In the genomic region with DNA sequence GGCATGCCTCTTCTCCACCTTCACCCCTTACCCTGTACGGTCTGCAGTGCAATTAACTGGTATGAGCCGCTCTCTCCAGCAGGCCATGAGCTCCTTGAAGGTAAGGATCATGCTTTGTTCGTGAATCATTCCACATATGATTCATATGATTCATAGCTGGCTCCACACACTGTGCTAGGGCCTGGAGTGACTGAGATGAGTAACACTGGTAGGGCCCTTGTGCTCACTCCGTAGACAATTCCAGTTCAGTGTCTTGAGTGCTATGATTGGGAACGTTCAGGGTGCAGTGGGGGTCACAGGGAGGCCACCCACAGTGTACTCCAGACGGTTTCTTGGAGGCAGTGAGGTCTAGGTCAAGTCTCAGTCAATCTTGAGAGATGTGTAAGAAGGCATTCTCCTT, we compare ENCODE assay signal across 14 cellular contexts.
DNase-seq lines count a peak whose midpoint lies in the region; ATAC-seq, FAIRE-seq and TF ChIP-seq lines count a peak whose summit lies in the region.
"Had no signal": no experiment of that assay in that cellular context is flagged by ENCODE, and none has a peak within 500 bp of the region (broad histone marks: within the 10 kb centered on the region; RNA-seq: fewer than 3 reads in every experiment).

No MANE protein-coding gene starts in this region.

- no peaks in the 10 kb centered on the region for H3K36me3 ChIP-seq in MG63
- H3K36me3 ChIP-seq in bronchial epithelial cell (ENCODE audit: control insufficient read depth, insufficient read depth, low read length) = no peaks in the 10 kb centered on the region
- no peaks in the 10 kb centered on the region for H3K36me3 ChIP-seq in CD8-positive, alpha-beta memory T cell (ENCODE audit: insufficient read depth, low read length)
- H3K36me3 ChIP-seq: ovary, stomach had no signal

- POLR2A ChIA-PET in CD8-positive, alpha-beta memory T cell (lab: Charles Lee) = no interaction called here

- peaks cover 96% of the 10 kb centered on the region for H3K27me3 Mint-ChIP-seq in nephron progenitor cell (ENCODE audit: low read depth, poor library complexity)
- H3K27me3 Mint-ChIP-seq in CD8-positive, alpha-beta memory T cell = peaks cover 6 to 28% of the 10 kb centered on the region in 2 donors
- peaks cover 26% of the 10 kb centered on the region for H3K27me3 Mint-ChIP-seq in T-helper 2 cell treated with Interferon-gamma antibody and Interleukin-4, amounts not matched to agents 5 μg/mL and 100 μg/mL, for 36 hours (ENCODE audit: low read depth)

- no peak overlapping the region for H3K4me3 ChIP-seq in MG63
- H3K4me3 ChIP-seq in bronchial epithelial cell (ENCODE audit: low read depth, low read length) = no peak overlapping the region
- H3K4me3 ChIP-seq in CD8-positive, alpha-beta memory T cell (ENCODE audit: low read length) = no peak overlapping the region
- H3K4me3 ChIP-seq: ovary, stomach had no signal

- no peak for TF ChIP-seq CTCF in bronchial epithelial cell (IDR thresholded peaks at IDR 0.05; ENCODE audit: insufficient read depth, low read length, severe bottlenecking)
- TF ChIP-seq CTCF in nephron progenitor cell (IDR thresholded peaks at IDR 0.05) = no peak

- peak overlapping the region; percentile 36 for H3K4me3 Mint-ChIP-seq in nephron progenitor cell
- H3K4me3 Mint-ChIP-seq in CD8-positive, alpha-beta memory T cell = no peak overlapping the region
- no peak overlapping the region for H3K4me3 Mint-ChIP-seq in T-helper 2 cell treated with Interferon-gamma antibody and Interleukin-4, amounts not matched to agents 5 μg/mL and 100 μg/mL, for 36 hours

- FAIRE-seq in bronchial epithelial cell (lab: Jason Lieb, UNC) = peak; percentile 100

- ATAC-seq in GM18870 (IDR thresholded peaks at IDR 0.05; ENCODE audit: unreplicated experiment) (no peak), HG03095 (IDR thresholded peaks at IDR 0.05; ENCODE audit: unreplicated experiment) (no peak)

- no peaks in the 10 kb centered on the region for H3K36me3 Mint-ChIP-seq in nephron progenitor cell (ENCODE audit: low read depth)
- no peaks in the 10 kb centered on the region for H3K36me3 Mint-ChIP-seq in CD8-positive, alpha-beta memory T cell
- H3K36me3 Mint-ChIP-seq in T-helper 2 cell treated with Interferon-gamma antibody and Interleukin-4, amounts not matched to agents 5 μg/mL and 100 μg/mL, for 36 hours (ENCODE audit: low read depth) = no peaks in the 10 kb centered on the region
- H3K36me3 Mint-ChIP-seq: CD14-positive monocyte had no signal

- CTCF ChIA-PET in CD8-positive, alpha-beta memory T cell (lab: Charles Lee) = no interaction called here

- H3K4me1 ChIP-seq in CD8-positive, alpha-beta memory T cell (ENCODE audit: insufficient read depth, low read length) = no peaks in the 10 kb centered on the region

- H3K27me3 ChIP-seq in MG63 (peaks cover 2% of the 10 kb centered on the region; the same call in 1 of the 2 replicates), bronchial epithelial cell (ENCODE audit: control insufficient read depth, insufficient read depth, low read length) (peaks cover 15% of the 10 kb centered on the region)
- no peaks in the 10 kb centered on the region for H3K27me3 ChIP-seq in CD8-positive, alpha-beta memory T cell (ENCODE audit: insufficient read depth, low read length, poor library complexity, severe bottlenecking)
- H3K27me3 ChIP-seq: ovary had no signal

- H3K27ac Mint-ChIP-seq in nephron progenitor cell = no peak overlapping the region
- no peak overlapping the region for H3K27ac Mint-ChIP-seq in CD8-positive, alpha-beta memory T cell
- H3K27ac Mint-ChIP-seq in T-helper 2 cell treated with Interferon-gamma antibody and Interleukin-4, amounts not matched to agents 5 μg/mL and 100 μg/mL, for 36 hours = no peak overlapping the region

- H3K27ac ChIP-seq in CD8-positive, alpha-beta memory T cell (ENCODE audit: low read depth, low read length) = no peak overlapping the region
- H3K27ac ChIP-seq: ovary, stomach had no signal

- DNase-seq in Caki2 (ENCODE audit: low read depth) (peak; percentile 52), MG63 (peak; percentile 66), bronchial epithelial cell (ENCODE audit: low read depth) (peak; percentile 98), nephron progenitor cell (no peak)
- DNase-seq in CD8-positive, alpha-beta memory T cell = no peak
- no peak for DNase-seq in T-helper 2 cell treated with Interferon-gamma antibody and Interleukin-4, amounts not matched to agents 5 μg/mL and 100 μg/mL, for 36 hours (ENCODE audit: low spot score)
- DNase-seq: left cardiac atrium; NCI-H1417 treated with DMSO at 0.1 percent for 48 hours; ovary; stimulated activated CD4-positive, alpha-beta T cell treated with anti-CD3 and anti-CD28 coated beads, Interleukin-2, amount 100 ng/mL, for 24 hours; stomach had no signal

- in situ Hi-C loops in Caki2 (cut with HindIII; ENCODE audit: low pct_unique_long_range_greater_than_20kb, low sequenced_read_pairs) = no loop called here

- H3K4me1 Mint-ChIP-seq in nephron progenitor cell = peaks cover 19% of the 10 kb centered on the region
- no peaks in the 10 kb centered on the region for H3K4me1 Mint-ChIP-seq in CD8-positive, alpha-beta memory T cell
- H3K4me1 Mint-ChIP-seq in T-helper 2 cell treated with Interferon-gamma antibody and Interleukin-4, amounts not matched to agents 5 μg/mL and 100 μg/mL, for 36 hours (ENCODE audit: low read depth) = no peaks in the 10 kb centered on the region
- H3K4me1 Mint-ChIP-seq: CD14-positive monocyte had no signal

- H3K9me3 ChIP-seq in MG63 = no peaks in the 10 kb centered on the region
- H3K9me3 ChIP-seq in CD8-positive, alpha-beta memory T cell (ENCODE audit: low read length) = no peaks in the 10 kb centered on the region
- H3K9me3 ChIP-seq: ovary, stomach had no signal

- no peaks in the 10 kb centered on the region for H3K9me3 Mint-ChIP-seq in nephron progenitor cell
- peaks cover 0 to 6% (median 0%) of the 10 kb centered on the region in 5 donors for H3K9me3 Mint-ChIP-seq in CD8-positive, alpha-beta memory T cell
- H3K9me3 Mint-ChIP-seq in T-helper 2 cell treated with Interferon-gamma antibody and Interleukin-4, amounts not matched to agents 5 μg/mL and 100 μg/mL, for 36 hours = no peaks in the 10 kb centered on the region

Comparison
In these comparisons a context has a peak if more than half of its experiments do, and no peak if none do; other contexts are left out.
1. DNase-seq: peak in Caki2 (single experiment), MG63 (single experiment) and bronchial epithelial cell (single experiment); none in nephron progenitor cell (single experiment), CD8-positive, alpha-beta memory T cell (0 of 5) and T-helper 2 cell treated with Interferon-gamma antibody and Interleukin-4, amounts not matched to agents 5 μg/mL and 100 μg/mL, for 36 hours (single experiment).